In the genomic region with DNA sequence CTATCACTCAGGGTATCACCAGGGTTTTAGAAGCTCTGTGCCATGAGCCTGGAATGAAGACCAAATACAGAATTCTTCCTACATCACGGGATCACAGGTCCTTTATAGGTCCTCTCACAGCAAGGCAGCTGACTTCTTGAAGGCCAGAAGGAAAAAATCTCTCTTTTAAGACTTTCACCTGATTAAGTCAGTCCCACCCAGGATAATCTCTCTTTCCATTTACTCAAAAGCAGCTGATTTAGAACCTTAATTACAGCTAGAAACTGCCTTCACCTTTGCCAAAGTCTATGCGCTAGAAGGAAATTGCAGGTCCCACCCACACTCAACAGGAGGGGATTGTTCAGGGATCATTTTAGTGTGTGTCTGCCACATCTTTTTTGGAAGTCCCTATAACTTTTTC, we compare ENCODE assay signal across 35 cellular contexts.
"Had no signal": no experiment of that assay in that cellular context is flagged by ENCODE, and none has a peak within 500 bp of the region (broad histone marks: within the 10 kb centered on the region; RNA-seq: fewer than 3 reads in every experiment).

No MANE protein-coding gene starts in this region.

- DNase-seq: Karpas-422, Kasumi-1, MG63, MM.1S, MV-4-11, NCI-H1048, NCI-H1092, NCI-H1092 treated with DMSO at 0.1 percent for 48 hours, NCI-H1105, NCI-H1105 treated with DMSO at 0.1 percent for 48 hours, NCI-H1417, NCI-H1417 treated with DMSO at 0.1 percent for 48 hours, NCI-H1436, NCI-H1436 treated with DMSO at 0.1 percent for 48 hours, NCI-H146, NCI-H1694, NCI-H1694 treated with DMSO at 0.1 percent for 48 hours, NCI-H187, NCI-H187 treated with DMSO at 0.1 percent for 48 hours, NCI-H1930, NCI-H2029, NCI-H2029 treated with DMSO at 0.1 percent for 48 hours, NCI-H2081, NCI-H2081 treated with DMSO at 0.1 percent for 48 hours, NCI-H2107, NCI-H2171, NCI-H2171 treated with DMSO at 0.1 percent for 48 hours, NCI-H2227 treated with DMSO at 0.1 percent for 48 hours, NCI-H226, NCI-H345, NCI-H446, NCI-H446 treated with DMSO at 0.1 percent for 48 hours, NCI-H510A, NCI-H510A treated with DMSO at 0.1 percent for 48 hours, NCI-H524 had no signal

- H3K36me3 ChIP-seq: MG63 had no signal

- H3K9me3 ChIP-seq: MG63 had no signal

- H3K4me3 ChIP-seq: MG63 had no signal
